15 cellular contexts compared by ENCODE assay signal in genomic region chr10:14598809-14599764, GRCh38.
DNase-seq lines count a peak whose midpoint lies in the region; ATAC-seq, FAIRE-seq and TF ChIP-seq lines count a peak whose summit lies in the region.
"Had no signal": no experiment of that assay in that cellular context is flagged by ENCODE, and none has a peak within 500 bp of the region (broad histone marks: within the 10 kb centered on the region; RNA-seq: fewer than 3 reads in every experiment).

No MANE protein-coding gene starts in this region.

- peak overlapping the region; percentile 5 to 91 (median 86); a peak in 14 of 22 replicates for H3K4me2 ChIP-seq in BLaER1 treated with 17β-estradiol and CSF1 and Interleukin-3, amounts not matched to agents 10 nM and 100 nM

- FAIRE-seq in GM12891 (lab: Jason Lieb, UNC): no peak
- FAIRE-seq: kidney, small intestine had no signal

- no peaks in the 10 kb centered on the region for H3K9me3 ChIP-seq in BLaER1 treated with 17β-estradiol and CSF1 and Interleukin-3, amounts not matched to agents 10 nM and 100 nM (replicated peaks in 1 of 11)
- no peaks in the 10 kb centered on the region for H3K9me3 ChIP-seq in naive thymus-derived CD4-positive, alpha-beta T cell (ENCODE audit: control insufficient read depth in 2 of 3, low read length in 3 of 3)

- peak overlapping the region in 2 of 11 experiments; percentile 3 to 43; a peak in 2 of 22 replicates for H3K9ac ChIP-seq in BLaER1 treated with 17β-estradiol and CSF1 and Interleukin-3, amounts not matched to agents 10 nM and 100 nM

- H3K4me1 Mint-ChIP-seq in activated naive CD8-positive, alpha-beta T cell (ENCODE audit: low read depth): peaks cover 84% of the 10 kb centered on the region
- H3K4me1 Mint-ChIP-seq in naive thymus-derived CD4-positive, alpha-beta T cell: peaks cover 64 to 92% (median 88%) of the 10 kb centered on the region in 7 donors

- TF ChIP-seq POLR2A in GM12891 (IDR thresholded peaks at IDR 0.05; ENCODE audit: low read depth, low read length): no peak; the same call in 1 of the 2 replicates

- H3K27ac ChIP-seq in BLaER1 treated with 17β-estradiol and CSF1 and Interleukin-3, amounts not matched to agents 10 nM and 100 nM: peak overlapping the region in 7 of 11 experiments; percentile 2 to 98 (median 39); a peak in 7 of 22 replicates
- H3K27ac ChIP-seq in naive thymus-derived CD4-positive, alpha-beta T cell (ENCODE audit: low read depth, low read length): peak overlapping the region; percentile 31
- H3K27ac ChIP-seq: brain microvascular endothelial cell had no signal

- H3K4me1 ChIP-seq in BLaER1 treated with 17β-estradiol and CSF1 and Interleukin-3, amounts not matched to agents 10 nM and 100 nM: peaks cover 33 to 70% (median 47%) of the 10 kb centered on the region in 10 experiments
- H3K4me1 ChIP-seq in naive thymus-derived CD4-positive, alpha-beta T cell (ENCODE audit: control insufficient read depth in 2 of 2, insufficient read depth in 2 of 2, low read length in 2 of 2): peaks cover 18 to 42% of the 10 kb centered on the region in 2 donors

- peaks cover 18 to 100% (median 98%) of the 10 kb centered on the region in 11 experiments; a peak in 21 of 22 replicates for H4K20me1 ChIP-seq in BLaER1 treated with 17β-estradiol and CSF1 and Interleukin-3, amounts not matched to agents 10 nM and 100 nM

- no peaks in the 10 kb centered on the region for H3K27me3 ChIP-seq in BLaER1 treated with 17β-estradiol and CSF1 and Interleukin-3, amounts not matched to agents 10 nM and 100 nM
- no peaks in the 10 kb centered on the region for H3K27me3 ChIP-seq in naive thymus-derived CD4-positive, alpha-beta T cell (ENCODE audit: control insufficient read depth in 2 of 2, insufficient read depth in 2 of 2, low read length in 2 of 2)
- H3K27me3 ChIP-seq: brain microvascular endothelial cell had no signal

- H3K9me3 Mint-ChIP-seq in activated naive CD8-positive, alpha-beta T cell (ENCODE audit: low read depth): no peaks in the 10 kb centered on the region
- H3K9me3 Mint-ChIP-seq in naive thymus-derived CD4-positive, alpha-beta T cell: peaks cover 0 to 6% (median 0%) of the 10 kb centered on the region in 11 donors
- H3K9me3 Mint-ChIP-seq: activated naive CD4-positive, alpha-beta T cell treated with anti-CD3 and anti-CD28 coated beads for 36 hours had no signal

- DNase-seq in GM12891 (ENCODE audit: insufficient read length, low spot score): no peak
- DNase-seq in naive thymus-derived CD4-positive, alpha-beta T cell: no peak
- DNase-seq in AML-193 (lab: John Stamatoyannopoulos, UW): no peak
- no peak for DNase-seq in activated CD4-positive, CD25-positive, alpha-beta regulatory T cell (lab: John Stamatoyannopoulos, UW)
- DNase-seq: activated naive CD4-positive, alpha-beta T cell treated with anti-CD3 and anti-CD28 coated beads for 36 hours; brain microvascular endothelial cell; kidney; NCI-H1417; NCI-H510A treated with DMSO at 0.1 percent for 48 hours; OCI-M1; small intestine had no signal

- H3K27me3 Mint-ChIP-seq in activated naive CD8-positive, alpha-beta T cell: no peaks in the 10 kb centered on the region
- peaks cover 0 to 2% (median 0%) of the 10 kb centered on the region in 5 donors for H3K27me3 Mint-ChIP-seq in naive thymus-derived CD4-positive, alpha-beta T cell

- CTCF ChIA-PET in naive thymus-derived CD4-positive, alpha-beta T cell (lab: Charles Lee): interaction anchor here (0.5 to 1.3 kb wide), 4 partner anchors 11 to 591 kb away, joined by 3 to 6 read pairs (median 4); no protein-coding TSS in a partner anchor

- peak overlapping the region in 1 of 10 experiments; percentile 17; a peak in 1 of 20 replicates for H3K4me3 ChIP-seq in BLaER1 treated with 17β-estradiol and CSF1 and Interleukin-3, amounts not matched to agents 10 nM and 100 nM
- no peak overlapping the region for H3K4me3 ChIP-seq in naive thymus-derived CD4-positive, alpha-beta T cell (ENCODE audit: low read length)

- peak overlapping the region; percentile 90 for H3K27ac Mint-ChIP-seq in activated naive CD8-positive, alpha-beta T cell
- peak overlapping the region; percentile 33 to 91 (median 73) for H3K27ac Mint-ChIP-seq in naive thymus-derived CD4-positive, alpha-beta T cell

- intact Hi-C loops in naive thymus-derived CD4-positive, alpha-beta T cell (cut with micrococcal nuclease): no loop called here

- peak; percentile 13 for ATAC-seq in naive thymus-derived CD4-positive, alpha-beta T cell
- ATAC-seq in HG03039 (IDR thresholded peaks at IDR 0.05; ENCODE audit: unreplicated experiment): no peak
- ATAC-seq in HG02981 (IDR thresholded peaks at IDR 0.05; ENCODE audit: unreplicated experiment): no peak

- H3K36me3 ChIP-seq in BLaER1 treated with 17β-estradiol and CSF1 and Interleukin-3, amounts not matched to agents 10 nM and 100 nM: peaks cover 30 to 93% (median 88%) of the 10 kb centered on the region in 11 experiments
- H3K36me3 ChIP-seq in naive thymus-derived CD4-positive, alpha-beta T cell (ENCODE audit: control insufficient read depth in 2 of 3, insufficient read depth in 3 of 3, low read length in 3 of 3): peaks cover 0 to 26% (median 0%) of the 10 kb centered on the region in 3 experiments

- H3K4me3 Mint-ChIP-seq in activated naive CD8-positive, alpha-beta T cell: peak overlapping the region; percentile 68
- peak overlapping the region in 5 of 10 donors; percentile 25 to 94 (median 34) for H3K4me3 Mint-ChIP-seq in naive thymus-derived CD4-positive, alpha-beta T cell
- H3K4me3 Mint-ChIP-seq: activated naive CD4-positive, alpha-beta T cell treated with anti-CD3 and anti-CD28 coated beads for 36 hours had no signal

- POLR2A ChIA-PET in naive thymus-derived CD4-positive, alpha-beta T cell (lab: Charles Lee): interaction anchor here (0.7 to 2.2 kb wide), 8 partner anchors 9 to 49 kb away, joined by 3 to 15 read pairs (median 4); no protein-coding TSS in a partner anchor

- H3K36me3 Mint-ChIP-seq in activated naive CD8-positive, alpha-beta T cell: peaks cover 40% of the 10 kb centered on the region
- peaks cover 13 to 65% (median 50%) of the 10 kb centered on the region in 5 donors for H3K36me3 Mint-ChIP-seq in naive thymus-derived CD4-positive, alpha-beta T cell

TF ChIP-seq in GM12891, 5 proteins besides CTCF, POLR2A, EP300 and RAD21:
- no peak for TF ChIP-seq TAF1 (IDR thresholded peaks at IDR 0.05; ENCODE audit: low read depth, low read length)
- 0 out of 2 replicates have a peak, but pooled peaks have one; percentile 1 for TF ChIP-seq POU2F2 (IDR thresholded peaks at IDR 0.05; ENCODE audit: low read depth, low read length)
- peak; percentile 56; the same call in 1 of the 2 replicates for TF ChIP-seq POLR2AphosphoS5 (IDR thresholded peaks at IDR 0.05; ENCODE audit: low read depth, low read length)
